Comparison of ENCODE assay signal across 8 cellular contexts in the genomic region with DNA sequence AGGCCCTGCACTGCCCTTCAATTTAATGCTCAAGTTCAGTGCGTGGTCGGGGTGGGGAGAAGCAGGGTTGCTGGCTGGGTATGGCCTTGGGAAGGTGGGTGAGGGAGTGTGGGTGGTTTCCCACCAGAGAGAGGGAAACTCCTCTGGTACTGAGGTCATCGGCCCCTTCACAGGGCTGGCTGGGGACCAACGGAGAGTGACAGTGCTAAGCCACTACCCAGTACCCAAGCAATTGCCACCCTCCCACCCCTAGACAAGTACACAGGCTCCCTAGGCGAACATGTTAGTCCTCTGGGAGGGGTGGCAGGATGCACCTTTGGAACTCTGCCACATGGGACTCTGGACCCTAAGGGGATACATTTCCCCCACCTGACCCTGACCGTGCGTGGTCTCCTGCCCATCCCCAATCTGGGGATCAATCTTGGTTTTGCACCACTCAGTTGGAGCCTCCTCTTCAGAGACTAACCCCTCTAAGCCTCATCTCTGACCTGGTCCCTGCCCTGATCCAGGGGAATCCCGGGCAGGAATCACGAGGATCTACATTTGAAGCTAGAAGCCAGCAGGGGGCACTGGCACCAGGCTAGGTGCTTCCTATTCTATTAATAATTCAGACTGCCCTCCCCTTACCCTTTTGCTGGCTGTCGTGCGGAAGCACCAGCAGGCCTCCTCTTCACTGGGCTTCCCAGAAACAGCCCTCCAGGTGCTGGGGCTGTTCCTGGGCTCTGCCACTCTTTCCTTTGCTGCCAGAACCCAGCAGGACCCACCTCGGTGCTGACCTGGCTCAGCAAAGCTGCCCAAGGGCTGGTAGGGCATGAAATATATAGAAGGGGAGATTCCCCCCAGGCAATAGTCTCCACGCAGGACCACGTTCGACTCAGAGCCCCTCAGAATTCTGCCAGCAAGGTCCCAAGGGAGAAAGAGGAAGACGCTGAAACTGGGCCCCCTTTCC.
DNase-seq lines count a peak whose midpoint lies in the region; ATAC-seq, FAIRE-seq and TF ChIP-seq lines count a peak whose summit lies in the region.

No MANE protein-coding gene starts in this region.

- H3K9me3 ChIP-seq in astrocyte (ENCODE audit: insufficient read depth, low read depth, low read length) (no peaks in the 10 kb centered on the region), left lung (no peaks in the 10 kb centered on the region)

- no peaks in the 10 kb centered on the region for H3K36me3 ChIP-seq in astrocyte (ENCODE audit: insufficient read depth, low read length)
- H3K36me3 ChIP-seq in left lung: no peaks in the 10 kb centered on the region

- H3K36me3 Mint-ChIP-seq in astrocyte (ENCODE audit: low read depth, unreplicated experiment): no peaks in the 10 kb centered on the region

- H2AFZ ChIP-seq in astrocyte (ENCODE audit: low read depth, low read length): no peak overlapping the region

- no peak overlapping the region for H3K27ac Mint-ChIP-seq in astrocyte (ENCODE audit: unreplicated experiment)

- H3K27me3 ChIP-seq in astrocyte (ENCODE audit: insufficient read depth, low read length) (no peaks in the 10 kb centered on the region), left lung (no peaks in the 10 kb centered on the region)

- no peak for FAIRE-seq in HTR-8/SVneo (lab: Jason Lieb, UNC)
- FAIRE-seq in astrocyte (lab: Jason Lieb, UNC): no peak

- TF ChIP-seq CTCF in astrocyte (IDR thresholded peaks at IDR 0.05; ENCODE audit: insufficient read depth, low read depth, low read length) (peak; percentile 46), left lung (IDR thresholded peaks at IDR 0.05) (peak in 1 of 2 donors; percentile 20)

- intact Hi-C loops in left lung (cut with DNase I): no loop called here

- H3K4me3 Mint-ChIP-seq in astrocyte (ENCODE audit: unreplicated experiment): no peak overlapping the region

- no peaks in the 10 kb centered on the region for H3K79me2 ChIP-seq in astrocyte (ENCODE audit: insufficient read depth, low read length)

- DNase-seq in COLO668 (lab: John Stamatoyannopoulos, UW; ENCODE audit: unreplicated experiment): peak; percentile 31
- peak; percentile 43 for DNase-seq in HTR-8/SVneo (ENCODE audit: insufficient read length, low spot score)
- no peak for DNase-seq in astrocyte (ENCODE audit: low read depth)
- DNase-seq in left lung: no peak
- no peak for DNase-seq in activated gamma-delta T cell (lab: John Stamatoyannopoulos, UW)
- no peak for DNase-seq in GF-D8 (lab: John Stamatoyannopoulos, UW)
- no peak for DNase-seq in inferior parietal cortex (ENCODE audit: extremely low spot score)
- no peak for DNase-seq in superior temporal gyrus (ENCODE audit: extremely low spot score)

- peaks cover 21% of the 10 kb centered on the region for H3K27me3 Mint-ChIP-seq in astrocyte (ENCODE audit: low read depth, unreplicated experiment)

- H3K27ac ChIP-seq in astrocyte (ENCODE audit: low read depth, low read length) (no peak overlapping the region), left lung (no peak overlapping the region)

- no peaks in the 10 kb centered on the region for H3K9me3 Mint-ChIP-seq in astrocyte (ENCODE audit: unreplicated experiment)

- no peak overlapping the region for H3K4me2 ChIP-seq in astrocyte (ENCODE audit: low read length)

- no peaks in the 10 kb centered on the region for H3K4me1 Mint-ChIP-seq in astrocyte (ENCODE audit: low read depth, unreplicated experiment)

- H3K9ac ChIP-seq in astrocyte (ENCODE audit: low read length): no peak overlapping the region

- H3K4me3 ChIP-seq in astrocyte (ENCODE audit: insufficient read depth, low read depth, low read length) (no peak overlapping the region), left lung (no peak overlapping the region)

- H4K20me1 ChIP-seq in astrocyte (ENCODE audit: insufficient read depth, low read length): no peaks in the 10 kb centered on the region

- peak; percentile 68 for ATAC-seq in left lung

- H3K4me1 ChIP-seq in astrocyte (ENCODE audit: insufficient read depth, low read length) (peaks cover 9% of the 10 kb centered on the region), left lung (no peaks in the 10 kb centered on the region)

Comparison
In these comparisons a context has a peak if more than half of its experiments do, and no peak if none do; other contexts are left out.
1. DNase-seq: peak in COLO668 (single experiment) and HTR-8/SVneo (single experiment); none in astrocyte (single experiment), left lung (0 of 2), activated gamma-delta T cell (single experiment), GF-D8 (single experiment), inferior parietal cortex (single experiment) and superior temporal gyrus (single experiment).